1 cellular context compared by ENCODE assay signal in genomic region chr5:34034497-34035327, GRCh38.
TF ChIP-seq lines count a peak whose summit lies in the region.

No MANE protein-coding gene starts in this region.

TF ChIP-seq in HepG2, 621 proteins besides CTCF, POLR2A, EP300 and RAD21 (continued from another document and continues in another):
- TF ChIP-seq PPARG (CRISPR knock-in tag; conservative IDR thresholded peaks at IDR 0.05), result peak; percentile 87
- peak; percentile 51 for TF ChIP-seq BCL6 (CRISPR knock-in tag; IDR thresholded peaks at IDR 0.05)
- peak; percentile 44; the same call in 1 of the 2 replicates for TF ChIP-seq ELF4 (CRISPR knock-in tag; IDR thresholded peaks at IDR 0.05; ENCODE audit: borderline replicate concordance)
- peak; percentile 46; the same call in 1 of the 2 replicates for TF ChIP-seq ETV5 (CRISPR knock-in tag; IDR thresholded peaks at IDR 0.05; ENCODE audit: borderline replicate concordance)
- peak; percentile 24; the same call in 1 of the 2 replicates for TF ChIP-seq GFI1 (CRISPR knock-in tag; IDR thresholded peaks at IDR 0.05; ENCODE audit: borderline replicate concordance)
- no peak for TF ChIP-seq ZNF30 (CRISPR knock-in tag; IDR thresholded peaks at IDR 0.05)
- TF ChIP-seq BRF2 (CRISPR knock-in tag; IDR thresholded peaks at IDR 0.05), result no peak
- 0 out of 2 replicates have a peak, but pooled peaks have one; percentile 14 for TF ChIP-seq TARDBP (CRISPR knock-in tag; IDR thresholded peaks at IDR 0.05)
- no peak for TF ChIP-seq LBX2 (CRISPR knock-in tag; IDR thresholded peaks at IDR 0.05; ENCODE audit: borderline replicate concordance)
- no peak for TF ChIP-seq CC2D1A (CRISPR knock-in tag; IDR thresholded peaks at IDR 0.05)
- peak; percentile 63; the same call in 1 of the 2 replicates for TF ChIP-seq ZBTB34 (CRISPR knock-in tag; IDR thresholded peaks at IDR 0.05)
- TF ChIP-seq ELF1 (CRISPR knock-in tag; IDR thresholded peaks at IDR 0.05), result peak; percentile 74
- no peak; the same call in 1 of the 2 replicates for TF ChIP-seq ESRRA (CRISPR knock-in tag; IDR thresholded peaks at IDR 0.05; ENCODE audit: low read depth)
- TF ChIP-seq RORA (CRISPR knock-in tag; IDR thresholded peaks at IDR 0.05), result 0 out of 2 replicates have a peak, but pooled peaks have one; percentile 62
- no peak for TF ChIP-seq ZBTB33 (CRISPR knock-in tag; IDR thresholded peaks at IDR 0.05)
- no peak for TF ChIP-seq CSRNP2 (CRISPR knock-in tag; conservative IDR thresholded peaks at IDR 0.05; ENCODE audit: low read depth)
- 0 out of 2 replicates have a peak, but pooled peaks have one; percentile 72 for TF ChIP-seq SATB2 (CRISPR knock-in tag; IDR thresholded peaks at IDR 0.05)
- TF ChIP-seq ZFX (CRISPR knock-in tag; IDR thresholded peaks at IDR 0.05; ENCODE audit: low read depth), result peak; percentile 41
- TF ChIP-seq CEBPG (CRISPR knock-in tag; IDR thresholded peaks at IDR 0.05), result 0 out of 2 replicates have a peak, but pooled peaks have one; percentile 37
- no peak for TF ChIP-seq ZNF772 (CRISPR knock-in tag; IDR thresholded peaks at IDR 0.05)
- TF ChIP-seq RARA (CRISPR knock-in tag; IDR thresholded peaks at IDR 0.05), result peak; percentile 66; the same call in 1 of the 2 replicates
- TF ChIP-seq RFXANK (CRISPR knock-in tag; IDR thresholded peaks at IDR 0.05), result no peak
- no peak for TF ChIP-seq ARID3A (IDR thresholded peaks at IDR 0.05; ENCODE audit: low read depth, low read length)
- peak; percentile 43; the same call in 1 of the 2 replicates for TF ChIP-seq ZNF644 (CRISPR knock-in tag; IDR thresholded peaks at IDR 0.05; ENCODE audit: low read depth)
- TF ChIP-seq ZBTB1 (CRISPR knock-in tag; IDR thresholded peaks at IDR 0.05; ENCODE audit: borderline replicate concordance), result no peak
- TF ChIP-seq ZBTB43 (CRISPR knock-in tag; conservative IDR thresholded peaks at IDR 0.05), result 0 out of 2 replicates have a peak, but pooled peaks have one; percentile 53
- TF ChIP-seq SP5 (CRISPR knock-in tag; IDR thresholded peaks at IDR 0.05; ENCODE audit: borderline replicate concordance, low read depth), result no peak
- peak; percentile 89 for TF ChIP-seq PAXIP1 (CRISPR knock-in tag; conservative IDR thresholded peaks at IDR 0.05)
- no peak for TF ChIP-seq FOSL2 (CRISPR knock-in tag; IDR thresholded peaks at IDR 0.05)
- TF ChIP-seq TCF7 (IDR thresholded peaks at IDR 0.05; ENCODE audit: low read depth), result peak; percentile 40; the same call in 1 of the 2 replicates
- peak; percentile 65; the same call in 1 of the 2 replicates for TF ChIP-seq ARID5B (CRISPR knock-in tag; IDR thresholded peaks at IDR 0.05)
- 0 out of 2 replicates have a peak, but pooled peaks have one; percentile 26 for TF ChIP-seq NR2F2 (IDR thresholded peaks at IDR 0.05; ENCODE audit: borderline replicate concordance, low read depth)
- peak; percentile 46 for TF ChIP-seq ASH2L (IDR thresholded peaks at IDR 0.05; ENCODE audit: insufficient read length, low read depth, low read length)
- TF ChIP-seq NKX3-1 (CRISPR knock-in tag; IDR thresholded peaks at IDR 0.05), result 0 out of 2 replicates have a peak, but pooled peaks have one; percentile 37
- peak; percentile 54; the same call in 1 of the 2 replicates for TF ChIP-seq HOMEZ (CRISPR knock-in tag; IDR thresholded peaks at IDR 0.05; ENCODE audit: low read depth)
- peak; percentile 28; the same call in 1 of the 2 replicates for TF ChIP-seq FOXK1 (CRISPR knock-in tag; IDR thresholded peaks at IDR 0.05; ENCODE audit: borderline replicate concordance, low read depth)
- TF ChIP-seq ADNP (CRISPR knock-in tag; IDR thresholded peaks at IDR 0.05), result no peak
- TF ChIP-seq ZNF773 (CRISPR knock-in tag; IDR thresholded peaks at IDR 0.05; ENCODE audit: borderline replicate concordance), result no peak
- TF ChIP-seq NR2F6 (IDR thresholded peaks at IDR 0.05), result peak; percentile 17; the same call in 1 of the 2 replicates
- TF ChIP-seq NR2F6 (CRISPR knock-in tag; IDR thresholded peaks at IDR 0.05), result peak; percentile 64; the same call in 1 of the 2 replicates
